18 cellular contexts compared by ENCODE assay signal in genomic region chr18:55076643-55077218, GRCh38.
"Had no signal": no experiment of that assay in that cellular context is flagged by ENCODE, and none has a peak within 500 bp of the region (broad histone marks: within the 10 kb centered on the region; RNA-seq: fewer than 3 reads in every experiment).

No MANE protein-coding gene starts in this region.

- ATAC-seq: effector memory CD8-positive, alpha-beta T cell; foreskin keratinocyte; naive thymus-derived CD4-positive, alpha-beta T cell; psoas muscle; right lobe of liver; stimulated activated naive B cell treated with anti-CD40 and anti-IgM and Interleukin-4, amounts not matched to agents 10 μg/mL and 1 μg/mL and 100 μg/mL, for 72 hours; stimulated activated naive CD8-positive, alpha-beta T cell treated with anti-CD3 and anti-CD28 coated beads, Interleukin-15, amount 100 ng/mL, for 72 hours had no signal

- H3K4me3 ChIP-seq: esophagus squamous epithelium, hepatocyte, psoas muscle, right lobe of liver, testis, tibial nerve had no signal

- DNase-seq: effector memory CD8-positive, alpha-beta T cell; esophagus squamous epithelium; foreskin keratinocyte; head of caudate nucleus; kidney glomerular epithelial cell; mesendoderm; naive thymus-derived CD4-positive, alpha-beta T cell; nephron progenitor cell; psoas muscle; retina; right lobe of liver; stimulated activated CD4-positive, alpha-beta T cell treated with anti-CD3 and anti-CD28 coated beads, Interleukin-1b, Interleukin-23, amount 100 ng/mL, for 48 hours; stimulated activated CD4-positive, alpha-beta T cell treated with anti-CD3 and anti-CD28 coated beads, Interleukin-4, amount 100 ng/mL, for 24 hours; stimulated activated naive B cell treated with anti-CD40 and anti-IgM and Interleukin-4, amounts not matched to agents 10 μg/mL and 1 μg/mL and 100 μg/mL, for 72 hours; stimulated activated naive CD8-positive, alpha-beta T cell treated with anti-CD3 and anti-CD28 coated beads, Interleukin-15, amount 100 ng/mL, for 72 hours; testis had no signal
